8 cellular contexts compared by ENCODE assay signal in genomic region chr3:115099115-115099884, GRCh38. TPM values are rescaled to one million over a fixed set of nuclear protein-coding genes. Genes with fewer than 3 reads are reported as not detected.
A peak's percentile ranks its signal among the peaks of the same experiment; 100 is the strongest.
DNase-seq lines count a peak whose midpoint lies in the region; ATAC-seq, FAIRE-seq and TF ChIP-seq lines count a peak whose summit lies in the region.

No MANE protein-coding gene starts in this region.

- SMC1A ChIA-PET in GM12878 (lab: Charles Lee; ENCODE audit: uncharacterized antibody, unreplicated experiment): interaction anchor here (0.7 to 1.1 kb wide), 2 partner anchors 44 to 640 kb away, joined by 3 to 4 read pairs; no protein-coding TSS in a partner anchor

- H3K36me3 Mint-ChIP-seq in activated CD8-positive, alpha-beta memory T cell treated with anti-CD3 and anti-CD28 coated beads, Interleukin-2, amount 10 ng/mL, durations not matched to agents 7 days and 5 days: peaks cover 5% of the 10 kb centered on the region
- peaks cover 13% of the 10 kb centered on the region for H3K36me3 Mint-ChIP-seq in mesothelial cell of epicardium

- peak overlapping the region; percentile 6 for H3K27ac Mint-ChIP-seq in activated CD8-positive, alpha-beta memory T cell treated with anti-CD3 and anti-CD28 coated beads, Interleukin-2, amount 10 ng/mL, durations not matched to agents 7 days and 5 days
- peak overlapping the region; percentile 90 for H3K27ac Mint-ChIP-seq in mesothelial cell of epicardium

- peak overlapping the region; percentile 23; the same call in 1 of the 2 replicates for H3K4me3 ChIP-seq in GM12878
- peak overlapping the region; percentile 42 for H3K4me3 ChIP-seq in tibial artery

- H3K9ac ChIP-seq in GM12878 (ENCODE audit: control insufficient read depth, insufficient read depth, low read length): no peak overlapping the region

- intact Hi-C loops in GM12878 (cut with micrococcal nuclease; ENCODE audit: unreplicated experiment): loop anchor here (10.0 kb wide), 1 partner anchor 716 kb away; no protein-coding TSS in a partner anchor
- intact Hi-C loops in tibial artery (cut with DNase I; ENCODE audit: low total_unique reads): loop anchor here (10.0 kb wide), 1 partner anchor 714 kb away; no protein-coding TSS in a partner anchor

- in situ Hi-C loops in GM12878 (cut with MboI): loop anchor here (10.0 kb wide), 1 partner anchor 596 kb away; no protein-coding TSS in a partner anchor

- no peak overlapping the region for H3K27ac ChIP-seq in GM12878 (ENCODE audit: control insufficient read depth, insufficient read depth)
- peak overlapping the region; percentile 51 to 62 for H3K27ac ChIP-seq in tibial artery

- H3K27me3 ChIP-seq in GM12878 (replicated peaks in 1 of 2; ENCODE audit: control insufficient read depth in 2 of 2, insufficient read depth in 2 of 2, low read length in 1 of 2): no peaks in the 10 kb centered on the region
- H3K27me3 ChIP-seq in tibial artery: no peaks in the 10 kb centered on the region

- BruUV-seq in GM12878 (replicated peaks; lab: Mats Ljungman, UMichigan): no TSS peak

- POLR2A ChIA-PET in GM12878 (lab: Charles Lee): no interaction called here

- no peak for TF ChIP-seq RAD21 in GM12878 (IDR thresholded peaks at IDR 0.05; ENCODE audit: insufficient read depth, low read depth, low read length)

- WGBS in GM12878 (ENCODE audit: insufficient coverage, insufficient replicate concordance, low lambda C conversion rate, missing lambda C conversion rate): 78% methylated on average over 3 of the region's 3 CpGs

- DNase-seq in activated CD8-positive, alpha-beta memory T cell treated with anti-CD3 and anti-CD28 coated beads, Interleukin-2, amount 10 ng/mL, durations not matched to agents 7 days and 5 days: no peak
- DNase-seq in activated CD8-positive, alpha-beta memory T cell treated with anti-CD3 and anti-CD28 coated beads for 24 hours: no peak
- no peak for DNase-seq in GM12878 (ENCODE audit: low read depth, low spot score)
- no peak for DNase-seq in mesothelial cell of epicardium (ENCODE audit: low spot score in 2 of 2, unreplicated experiment in 2 of 2)
- no peak for DNase-seq in tibial artery
- no peak for DNase-seq in NOMO-1 treated with dmso at 0.1 percent for 144 hours (lab: John Stamatoyannopoulos, UW; ENCODE audit: unreplicated experiment)
- DNase-seq in GM03348 (ENCODE audit: low spot score): no peak

- TF ChIP-seq CTCF in GM12878 (IDR thresholded peaks at IDR 0.05 in 2 of 3, conservative IDR thresholded peaks at IDR 0.05 in 1 of 3; ENCODE audit: control insufficient read depth in 2 of 3, extremely low read depth in 1 of 3, insufficient read depth in 1 of 3, low read depth in 3 of 3, low read length in 3 of 3): no peak
- no peak for TF ChIP-seq CTCF in mesothelial cell of epicardium (IDR thresholded peaks at IDR 0.05; ENCODE audit: unreplicated experiment)
- no peak for TF ChIP-seq CTCF in tibial artery (IDR thresholded peaks at IDR 0.05)

- no peaks in the 10 kb centered on the region for H3K79me2 ChIP-seq in GM12878 (ENCODE audit: control insufficient read depth, insufficient read depth, low read length)

- TF ChIP-seq POLR2A in GM12878 (IDR thresholded peaks at IDR 0.05; ENCODE audit: low read depth, low read length): no peak

- H3K27me3 Mint-ChIP-seq in activated CD8-positive, alpha-beta memory T cell treated with anti-CD3 and anti-CD28 coated beads, Interleukin-2, amount 10 ng/mL, durations not matched to agents 7 days and 5 days: no peaks in the 10 kb centered on the region
- H3K27me3 Mint-ChIP-seq in mesothelial cell of epicardium (ENCODE audit: low read depth): no peaks in the 10 kb centered on the region

- H4K20me1 ChIP-seq in GM12878 (ENCODE audit: control insufficient read depth, insufficient read depth): no peaks in the 10 kb centered on the region

- no peaks in the 10 kb centered on the region for H3K9me3 Mint-ChIP-seq in activated CD8-positive, alpha-beta memory T cell treated with anti-CD3 and anti-CD28 coated beads, Interleukin-2, amount 10 ng/mL, durations not matched to agents 7 days and 5 days (ENCODE audit: low read depth)
- peaks cover 11% of the 10 kb centered on the region for H3K9me3 Mint-ChIP-seq in mesothelial cell of epicardium

- H3K9me3 ChIP-seq in GM12878 (replicated peaks; ENCODE audit: control insufficient read depth, insufficient read depth, low read length) (no peaks in the 10 kb centered on the region), tibial artery (no peaks in the 10 kb centered on the region)

- H3K4me1 ChIP-seq in GM12878 (ENCODE audit: control insufficient read depth, insufficient read depth, low read length): no peaks in the 10 kb centered on the region
- H3K4me1 ChIP-seq in tibial artery: peaks cover 0 to 59% (median 15%) of the 10 kb centered on the region in 4 donors

- H2AFZ ChIP-seq in GM12878 (ENCODE audit: control insufficient read depth, low read depth, low read length): peak overlapping the region; percentile 39

- H3K4me2 ChIP-seq in GM12878 (ENCODE audit: control insufficient read depth, insufficient read depth): peak overlapping the region; percentile 71; the same call in 1 of the 2 replicates

- CTCF ChIA-PET in activated CD8-positive, alpha-beta memory T cell treated with anti-CD3 and anti-CD28 coated beads, Interleukin-2, amount 10 ng/mL, durations not matched to agents 7 days and 5 days (lab: Charles Lee): interaction anchor here (2.0 kb wide), 1 partner anchor 685 kb away, joined by 6 read pairs; no protein-coding TSS in a partner anchor
- CTCF ChIA-PET in GM12878 (lab: Yijun Ruan, JAX): interaction anchor here (0.6 kb wide), 1 partner anchor 838 kb away, joined by 3 read pairs; no protein-coding TSS in a partner anchor

- RAD21 ChIA-PET in GM12878 (lab: Charles Lee; ENCODE audit: unreplicated experiment): no interaction called here

- no peak for ATAC-seq in activated CD8-positive, alpha-beta memory T cell treated with anti-CD3 and anti-CD28 coated beads, Interleukin-2, amount 10 ng/mL, durations not matched to agents 7 days and 5 days
- ATAC-seq in GM12878 (no peak), GM18870 (IDR thresholded peaks at IDR 0.05; ENCODE audit: unreplicated experiment) (no peak)

- H3K36me3 ChIP-seq in GM12878 (ENCODE audit: control insufficient read depth in 2 of 2, insufficient read depth in 2 of 2, low read length in 1 of 2): no peaks in the 10 kb centered on the region
- peaks cover 0 to 5% (median 0%) of the 10 kb centered on the region in 3 donors for H3K36me3 ChIP-seq in tibial artery

- no peak for TF ChIP-seq EP300 in GM12878 (IDR thresholded peaks at IDR 0.05; ENCODE audit: borderline replicate concordance in 1 of 2, control insufficient read depth in 1 of 2, low read depth in 2 of 2, low read length in 2 of 2)

- peak overlapping the region; percentile 72 for H3K4me3 Mint-ChIP-seq in activated CD8-positive, alpha-beta memory T cell treated with anti-CD3 and anti-CD28 coated beads, Interleukin-2, amount 10 ng/mL, durations not matched to agents 7 days and 5 days
- H3K4me3 Mint-ChIP-seq in mesothelial cell of epicardium: peak overlapping the region; percentile 63

- peaks cover 21% of the 10 kb centered on the region for H3K4me1 Mint-ChIP-seq in activated CD8-positive, alpha-beta memory T cell treated with anti-CD3 and anti-CD28 coated beads, Interleukin-2, amount 10 ng/mL, durations not matched to agents 7 days and 5 days
- H3K4me1 Mint-ChIP-seq in mesothelial cell of epicardium: peaks cover 28% of the 10 kb centered on the region

- no peak for FAIRE-seq in GM12878 (lab: Jason Lieb, UNC)

TF ChIP-seq in GM12878, 131 proteins besides CTCF, POLR2A, EP300 and RAD21 (continues in another document):
- no peak for TF ChIP-seq SKIL (IDR thresholded peaks at IDR 0.05; ENCODE audit: low read depth, poor library complexity, severe bottlenecking)

RNA-seq across cellular contexts. Expression of gene ZBTB20, which starts 47.8 kb away (rescaled TPM):
- 10 to 100 TPM in 1 of 2 experiments, 1 to 10 TPM in 1; 5.6 to 10.2 TPM for total RNA-seq in activated CD8-positive, alpha-beta memory T cell treated with anti-CD3 and anti-CD28 coated beads, Interleukin-2, amount 10 ng/mL, durations not matched to agents 7 days and 5 days
- total RNA-seq in GM12878 (2013; cell fraction: nucleolus; rRNA removed): 85.2 and 93.8 TPM in 2 replicates
- total RNA-seq in GM12878 (2014; rRNA removed): 4.1 and 5.4 TPM in 2 replicates
- 5.5 and 6.1 TPM in 2 replicates for total RNA-seq in GM12878 (2014; rRNA removed; fragmentation: Illumina TruSeq; extraction: Trizol)
- total RNA-seq in GM12878 (2021): 4.2 and 4.8 TPM in 2 replicates
- polyA plus RNA-seq in GM12878 (2011; ENCODE audit: low read depth): 0.58 TPM
- 0.63 and 0.72 TPM in 2 replicates for polyA plus RNA-seq in GM12878 (2011; rRNA removed)
- 0.17 and 0.30 TPM in 2 replicates for polyA plus RNA-seq in GM12878 (2011; cell fraction: cytosol; rRNA removed)
- 2.3 and 2.7 TPM in 2 replicates for polyA plus RNA-seq in GM12878 (2011; cell fraction: nucleus; rRNA removed)
- 1.4 and 1.6 TPM in 2 replicates for polyA plus RNA-seq in GM12878 (2012)
- 0.40 and 1.0 TPM in 2 replicates for polyA plus RNA-seq in GM12878 (2014; fragmentation: Illumina TruSeq; extraction: Trizol)
- polyA plus RNA-seq in GM12878 (2014; fragmentation: Nextera tagmentation; extraction: Ambion mirVana): 1 to 10 TPM in 1 of 2 experiments, under 1 TPM in 1; 0.20 to 1.2 TPM
- 0.34 and 0.38 TPM in 2 replicates for polyA plus RNA-seq in GM12878 (2014; rRNA removed)
- polyA plus RNA-seq in GM12878 (2016; fragmentation: Nextera tagmentation; extraction: Ambion mirVana): 1 to 10 TPM; 3.1 to 5.1 TPM
- polyA minus RNA-seq in GM12878 (2011; rRNA and poly(A)+ RNA removed): 10.5 and 12.6 TPM in 2 replicates
- 0.73 and 2.1 TPM in 2 replicates for polyA minus RNA-seq in GM12878 (2011; cell fraction: cytosol; rRNA and poly(A)+ RNA removed)
- polyA minus RNA-seq in GM12878 (2011; cell fraction: nucleus; rRNA and poly(A)+ RNA removed): 14.6 and 25.3 TPM in 2 replicates
- 27.1 to 30.7 TPM (median 30.4 TPM) in 3 replicates for total RNA-seq in mesothelial cell of epicardium
